28 cellular contexts compared by ENCODE assay signal in the genomic region with DNA sequence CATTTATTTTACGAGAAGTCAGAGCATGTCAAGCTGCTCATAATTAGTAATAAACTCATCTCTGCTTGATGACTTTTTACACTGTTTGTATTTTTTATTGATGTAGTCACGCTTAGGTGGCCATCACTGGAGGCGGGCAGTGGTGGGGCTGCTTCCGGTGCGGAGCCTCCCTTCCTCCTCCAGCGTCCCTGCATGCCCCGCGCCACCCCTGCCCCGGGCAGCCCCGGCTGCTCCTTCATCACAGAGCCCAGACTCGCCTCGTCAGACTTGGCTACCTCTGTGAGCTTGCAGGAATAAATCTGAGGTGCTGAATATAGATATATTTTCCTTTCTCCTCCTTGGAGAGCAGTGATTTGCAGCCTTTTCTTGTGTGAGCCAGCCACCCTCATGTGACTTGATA.
"Had no signal": no experiment of that assay in that cellular context is flagged by ENCODE, and none has a peak within 500 bp of the region (broad histone marks: within the 10 kb centered on the region; RNA-seq: fewer than 3 reads in every experiment).

No MANE protein-coding gene starts in this region.

- H3K4me3 ChIP-seq: body of pancreas, esophagus muscularis mucosa, gastroesophageal sphincter, heart right ventricle had no signal

- H3K27ac ChIP-seq: body of pancreas, esophagus muscularis mucosa, gastroesophageal sphincter, heart right ventricle had no signal

- H3K9me3 ChIP-seq: body of pancreas, esophagus muscularis mucosa, gastroesophageal sphincter, heart right ventricle had no signal

- H3K36me3 ChIP-seq: esophagus muscularis mucosa, gastroesophageal sphincter, heart right ventricle had no signal

- H3K27me3 ChIP-seq: body of pancreas, heart right ventricle had no signal

- DNase-seq: activated CD4-positive, alpha-beta memory T cell treated with anti-CD3 and anti-CD28 coated beads, Interleukin-2, amount 10 ng/mL, durations not matched to agents 7 days and 5 days; activated CD4-positive, alpha-beta T cell treated with anti-CD3 and anti-CD28 coated beads for 1 hour; activated CD4-positive, alpha-beta T cell treated with anti-CD3 and anti-CD28 coated beads for 4 hours; activated CD4-positive, alpha-beta T cell treated with anti-CD3 and anti-CD28 coated beads, Interleukin-2, amount 10 ng/mL, durations not matched to agents 7 days and 5 days; activated CD4-positive, alpha-beta T cell treated with anti-CD3 and anti-CD28 coated beads, Interleukin-2, amount 50 U/mL, for 4 hours; activated CD4-positive, CD25-positive, alpha-beta regulatory T cell; activated CD8-positive, alpha-beta memory T cell treated with anti-CD3 and anti-CD28 coated beads, Interleukin-2, amount 50 U/mL, for 48 hours; activated effector memory CD4-positive, alpha-beta T cell treated with Interleukin-2 at 50 U/mL for 16 hours; activated gamma-delta T cell treated with Interleukin-2 at 50 U/mL for 16 hours; activated naive CD4-positive, alpha-beta T cell treated with anti-CD3 and anti-CD28 coated beads, Interleukin-2, amount 50 U/mL, for 16 hours; activated naive CD4-positive, alpha-beta T cell treated with Interleukin-2 at 50 U/mL for 16 hours; activated T-cell treated with anti-CD3 and anti-CD28 coated beads, Interleukin-2, amount 50 U/mL, for 4 hours; amygdala; aorta; body of pancreas; caudate nucleus; cortex of kidney; dermis blood vessel endothelial cell; effector CD4-positive, alpha-beta T cell; effector memory CD8-positive, alpha-beta T cell; erythroblast; foreskin melanocyte; heart right ventricle; T-helper 1 cell; T-helper 17 cell; T1000 had no signal

- H3K4me1 ChIP-seq: body of pancreas, gastroesophageal sphincter had no signal
